29 cellular contexts compared by ENCODE assay signal in the genomic region with DNA sequence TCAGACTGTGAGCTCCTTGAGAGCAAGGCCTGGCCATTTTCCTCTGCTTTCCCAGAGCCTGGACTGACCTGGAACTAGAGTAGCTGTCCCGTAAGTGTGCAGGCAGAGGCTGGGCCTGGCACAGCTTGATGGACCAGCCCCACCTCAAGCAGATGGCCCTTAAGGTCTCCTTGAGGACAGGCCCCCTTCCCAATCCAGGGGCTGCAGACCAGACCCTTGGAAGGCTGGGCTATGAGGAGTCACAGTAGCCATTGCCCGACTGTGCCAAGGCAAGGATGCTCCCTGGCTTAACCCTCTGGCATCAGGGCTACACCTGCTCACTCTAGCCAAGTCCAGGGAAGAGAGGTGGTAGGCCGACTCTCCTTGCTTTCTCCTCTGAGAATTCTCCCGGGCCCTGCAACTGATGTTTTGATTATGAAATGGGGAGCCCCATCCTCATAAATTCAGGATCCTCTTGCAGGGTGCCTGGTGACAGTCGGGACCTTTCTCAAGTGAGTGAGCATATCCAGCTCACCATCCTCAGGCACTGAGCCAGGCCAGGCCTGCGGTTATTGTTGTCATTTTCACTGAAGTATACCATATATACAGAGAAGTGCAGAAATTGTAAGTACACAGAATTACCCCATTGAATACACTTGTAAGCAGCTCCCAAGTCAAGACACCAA. TPM values are rescaled to one million over a fixed set of nuclear protein-coding genes. Genes with fewer than 3 reads are reported as not detected.
"Had no signal": no experiment of that assay in that cellular context is flagged by ENCODE, and none has a peak within 500 bp of the region (broad histone marks: within the 10 kb centered on the region; RNA-seq: fewer than 3 reads in every experiment).

No MANE protein-coding gene starts in this region.

- H3K4me3 ChIP-seq: gastrocnemius medialis, heart left ventricle, hepatocyte, left lung, pancreas, right lobe of liver, testis, tibial artery, upper lobe of left lung had no signal

- H3K36me3 ChIP-seq: gastrocnemius medialis, heart left ventricle, left lung, pancreas, right lobe of liver, tibial artery, upper lobe of left lung had no signal

- H3K9me3 ChIP-seq: gastrocnemius medialis, pancreas, right lobe of liver, testis, upper lobe of left lung had no signal

- H3K27ac ChIP-seq: epithelial cell of prostate, gastrocnemius medialis, heart left ventricle, hepatocyte, left lung, pancreas, right lobe of liver, testis, tibial artery, upper lobe of left lung had no signal

- H3K27me3 ChIP-seq: gastrocnemius medialis, heart left ventricle, hepatocyte, left lung, pancreas, right lobe of liver, testis, tibial artery, upper lobe of left lung had no signal

- DNase-seq: cortex of kidney; effector CD4-positive, alpha-beta T cell; foreskin fibroblast; gastrocnemius medialis; heart left ventricle; kidney; left cardiac atrium; left lung; mesendoderm; midbrain; naive thymus-derived CD8-positive, alpha-beta T cell; nephron progenitor cell; occipital lobe; pancreas; right lobe of liver; small intestine; stimulated activated CD4-positive, alpha-beta T cell treated with anti-CD3 and anti-CD28 coated beads, Interleukin-15, amount 100 ng/mL, for 24 hours; stimulated activated CD4-positive, alpha-beta T cell treated with anti-CD3 and anti-CD28 coated beads, Interleukin-2, amount 100 ng/mL, for 48 hours; stimulated activated naive B cell treated with anti-CD40 and anti-IgM and Interleukin-4, amounts not matched to agents 10 μg/mL and 1 μg/mL and 100 μg/mL, for 72 hours; testis; tibial artery had no signal

- H3K4me1 ChIP-seq: gastrocnemius medialis, left lung, pancreas, right lobe of liver, tibial artery, upper lobe of left lung had no signal

- ATAC-seq: esophagus mucosa; gastrocnemius medialis; heart left ventricle; left cardiac atrium; left lung; naive thymus-derived CD8-positive, alpha-beta T cell; pancreas; right lobe of liver; stimulated activated naive B cell treated with anti-CD40 and anti-IgM and Interleukin-4, amounts not matched to agents 10 μg/mL and 1 μg/mL and 100 μg/mL, for 72 hours had no signal

RNA-seq across cellular contexts. Expression of gene DPYSL5, which starts 51.7 kb away (rescaled TPM):
- total RNA-seq: esophagus mucosa; gastrocnemius medialis; glomerular endothelial cell; kidney; left cardiac atrium; left lung; lower leg skin; lung microvascular endothelial cell; naive thymus-derived CD8-positive, alpha-beta T cell; posterior vena cava; right lobe of liver; upper lobe of left lung had no signal
